ENCODE assay signal across 8 cellular contexts in the genomic region with DNA sequence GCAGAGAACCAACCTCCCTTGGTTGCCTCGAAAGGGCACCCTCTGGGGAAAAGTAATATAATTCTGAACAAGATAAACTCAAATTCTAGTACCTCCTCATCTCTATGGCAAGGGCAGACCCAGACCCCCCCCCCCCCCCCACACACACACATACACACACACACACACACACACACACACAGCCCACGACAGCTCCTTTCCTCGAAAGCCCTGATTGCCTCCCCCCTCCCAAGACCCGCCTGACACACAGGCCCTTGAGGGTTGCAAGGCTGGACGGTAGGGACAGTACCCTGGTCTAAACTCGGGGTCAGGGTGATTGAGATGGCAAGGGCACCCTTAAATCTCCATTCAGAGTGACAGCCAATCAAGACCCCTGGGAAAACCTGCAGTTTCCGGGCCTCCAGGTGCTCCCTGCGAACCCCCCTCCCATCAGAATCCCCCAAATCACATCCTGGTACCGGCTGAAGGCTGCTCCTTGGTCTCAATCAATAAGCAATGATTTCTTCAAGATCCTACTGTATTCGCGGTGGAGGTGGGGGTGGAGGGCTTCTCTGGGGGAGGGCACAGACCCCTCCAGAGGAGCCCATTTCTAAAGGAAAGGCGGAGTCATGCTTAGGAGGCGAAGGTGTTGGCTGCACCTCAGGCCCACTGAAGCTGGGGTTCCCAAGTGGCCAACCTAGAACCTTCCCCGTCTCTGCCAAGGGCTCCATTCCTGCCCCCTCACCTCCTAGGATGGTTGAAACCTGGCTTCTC.
DNase-seq lines count a peak whose midpoint lies in the region; ATAC-seq and TF ChIP-seq lines count a peak whose summit lies in the region.

No MANE protein-coding gene starts in this region.

- H3K4me1 Mint-ChIP-seq in central memory CD8-positive, alpha-beta T cell, result peaks cover 14% of the 10 kb centered on the region

- DNase-seq in heart right ventricle (no peak), cardiac septum (ENCODE audit: low spot score) (no peak), uterus (no peak), NCI-H1105 (lab: John Stamatoyannopoulos, UW) (no peak), omental fat pad (ENCODE audit: low spot score) (no peak)
- DNase-seq in central memory CD8-positive, alpha-beta T cell (ENCODE audit: low spot score in 2 of 2), result no peak

- TF ChIP-seq CTCF in heart right ventricle (IDR thresholded peaks at IDR 0.05) (no peak), uterus (IDR thresholded peaks at IDR 0.05) (no peak), omental fat pad (IDR thresholded peaks at IDR 0.05) (no peak)

- ATAC-seq in heart right ventricle (peak in 4 of 8 donors; percentile 4 to 10 (median 7)), HG02970 (IDR thresholded peaks at IDR 0.05; ENCODE audit: low FRiP score, unreplicated experiment) (no peak), omental fat pad (ENCODE audit: low FRiP score) (no peak)
- ATAC-seq in central memory CD8-positive, alpha-beta T cell (replicated peaks; ENCODE audit: extremely low read depth, poor library complexity, severe bottlenecking), result no peak

- peak overlapping the region; percentile 60 for H3K4me3 Mint-ChIP-seq in central memory CD8-positive, alpha-beta T cell

- H3K27me3 Mint-ChIP-seq in central memory CD8-positive, alpha-beta T cell, result no peaks in the 10 kb centered on the region

- H3K36me3 ChIP-seq in heart right ventricle (no peaks in the 10 kb centered on the region), mesodermal cell (ENCODE audit: control insufficient read depth, insufficient read depth, low read length) (peaks cover 10% of the 10 kb centered on the region), uterus (no peaks in the 10 kb centered on the region)

- WGBS in heart right ventricle, 2 donors, result 58 to 61% methylated on average over 14 of the region's 14 CpGs
- WGBS in mesodermal cell (ENCODE audit: insufficient coverage in 2 of 2), 2 experiments, result 4 to 5% methylated on average over 6 to 8 of the region's 14 CpGs

- H3K4me1 ChIP-seq in heart right ventricle (peaks cover 8 to 34% (median 16%) of the 10 kb centered on the region in 9 donors), mesodermal cell (ENCODE audit: control insufficient read depth, insufficient read depth, low read length, poor library complexity, severe bottlenecking) (peaks cover 7% of the 10 kb centered on the region), uterus (no peaks in the 10 kb centered on the region)

- H3K36me3 Mint-ChIP-seq in central memory CD8-positive, alpha-beta T cell (ENCODE audit: insufficient read depth), result peaks cover 7% of the 10 kb centered on the region

- peak overlapping the region; percentile 83 for H3K27ac Mint-ChIP-seq in central memory CD8-positive, alpha-beta T cell (ENCODE audit: low read depth)

- H3K4me3 ChIP-seq in heart right ventricle (peak overlapping the region; percentile 53 to 83 (median 78)), mesodermal cell (ENCODE audit: extremely low read depth, insufficient read depth, low read length, poor library complexity, severe bottlenecking) (peak overlapping the region; percentile 67), uterus (peak overlapping the region; percentile 64 to 74)

- intact Hi-C loops in heart right ventricle (cut with DNase I), result loop anchor here in 4 of 10 donors (10.0 kb wide), 4 partner anchors 53 to 117 kb away; no protein-coding TSS in a partner anchor
- intact Hi-C loops in cardiac septum (cut with DNase I), result loop anchor here (5.0 to 10.0 kb wide), 3 partner anchors 34 to 97 kb away; a partner anchor contains a TSS
- intact Hi-C loops in uterus (cut with DNase I; ENCODE audit: low total_unique reads), result no loop called here

- H3K9me3 ChIP-seq in heart right ventricle (peaks cover 0 to 5% (median 2%) of the 10 kb centered on the region in 11 donors), mesodermal cell (ENCODE audit: control insufficient read depth, low read length) (no peaks in the 10 kb centered on the region), uterus (no peaks in the 10 kb centered on the region)

- H3K9me3 Mint-ChIP-seq in central memory CD8-positive, alpha-beta T cell, result no peaks in the 10 kb centered on the region

- no peaks in the 10 kb centered on the region for H3K27me3 ChIP-seq in heart right ventricle
- no peaks in the 10 kb centered on the region for H3K27me3 ChIP-seq in uterus

- H3K27ac ChIP-seq in heart right ventricle (peak overlapping the region; percentile 62 to 93 (median 82)), mesodermal cell (ENCODE audit: low read depth, low read length, severe bottlenecking) (peak overlapping the region; percentile 66), uterus (peak overlapping the region; percentile 58 to 87)

- no peak for TF ChIP-seq POLR2A in uterus (IDR thresholded peaks at IDR 0.05)
